ENCODE assay signal across 1 cellular context in genomic region chr2:178315488-178315948, GRCh38.
TF ChIP-seq lines count a peak whose summit lies in the region.

No MANE protein-coding gene starts in this region.

TF ChIP-seq in K562, 482 proteins besides CTCF, POLR2A, EP300 and RAD21 (continued from another document):
- TF ChIP-seq, protein P1, sequence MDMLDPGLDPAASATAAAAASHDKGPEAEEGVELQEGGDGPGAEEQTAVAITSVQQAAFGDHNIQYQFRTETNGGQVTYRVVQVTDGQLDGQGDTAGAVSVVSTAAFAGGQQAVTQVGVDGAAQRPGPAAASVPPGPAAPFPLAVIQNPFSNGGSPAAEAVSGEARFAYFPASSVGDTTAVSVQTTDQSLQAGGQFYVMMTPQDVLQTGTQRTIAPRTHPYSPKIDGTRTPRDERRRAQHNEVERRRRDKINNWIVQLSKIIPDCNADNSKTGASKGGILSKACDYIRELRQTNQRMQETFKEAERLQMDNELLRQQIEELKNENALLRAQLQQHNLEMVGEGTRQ (CRISPR knock-in tag; IDR thresholded peaks at IDR 0.05) = no peak
- peak; percentile 17; the same call in 1 of the 2 replicates for TF ChIP-seq ZFX (CRISPR knock-in tag; IDR thresholded peaks at IDR 0.05)
- TF ChIP-seq SMARCC2 (IDR thresholded peaks at IDR 0.05; ENCODE audit: low read depth) = no peak
